In the genomic region with DNA sequence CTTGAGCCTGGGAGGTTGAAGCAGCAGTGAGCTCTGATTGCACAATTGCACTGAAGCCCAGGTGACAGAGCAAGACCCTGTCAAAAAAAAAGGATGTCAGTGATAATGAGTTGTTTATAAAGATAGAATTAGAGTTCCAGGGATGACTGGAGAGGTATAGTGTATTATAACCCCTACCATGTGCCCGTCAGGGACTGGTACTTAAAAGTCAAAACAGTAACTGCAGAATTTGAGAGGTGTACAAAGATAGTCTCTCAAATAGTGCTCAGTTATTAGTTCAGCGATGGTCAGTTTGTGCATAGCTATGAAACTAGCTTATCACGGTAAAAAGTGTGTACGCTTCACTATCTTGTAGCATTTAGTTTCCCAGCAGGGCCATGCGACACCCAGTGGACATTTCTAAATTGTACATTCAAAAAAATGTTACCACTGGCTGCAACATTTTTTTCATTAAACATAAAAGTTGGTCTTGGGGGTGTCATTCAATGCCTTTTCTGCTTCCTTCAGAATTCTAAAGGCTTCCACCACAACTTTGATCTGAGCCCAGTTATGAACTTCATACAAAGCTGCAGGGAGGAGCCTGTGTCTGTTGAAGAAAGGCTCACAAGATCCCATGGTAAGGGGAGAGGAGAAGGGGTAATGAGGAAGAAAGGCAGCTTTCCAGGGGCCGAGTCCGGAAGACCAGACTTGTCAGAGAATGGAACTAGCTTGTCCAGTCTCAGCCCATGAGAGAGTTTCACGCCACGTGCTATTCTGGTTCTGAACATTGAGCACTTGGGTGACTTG, we compare ENCODE assay signal across 9 cellular contexts. TPM values are rescaled to one million over a fixed set of nuclear protein-coding genes. Genes with fewer than 3 reads are reported as not detected.
DNase-seq lines count a peak whose midpoint lies in the region; ATAC-seq lines count a peak whose summit lies in the region.
"Had no signal": no experiment of that assay in that cellular context is flagged by ENCODE, and none has a peak within 500 bp of the region (broad histone marks: within the 10 kb centered on the region; RNA-seq: fewer than 3 reads in every experiment).

No MANE protein-coding gene starts in this region.

- H3K27ac ChIP-seq in KOPT-K1 (ENCODE audit: low read depth, low read length, poor library complexity, severe bottlenecking), result peak overlapping the region; percentile 65

- peak; percentile 23 for DNase-seq in DMS 273 (lab: John Stamatoyannopoulos, UW; ENCODE audit: unreplicated experiment)
- no peak for DNase-seq in DMS 273 treated with DMSO at 0.1 percent for 48 hours (lab: John Stamatoyannopoulos, UW)
- peak; percentile 31 for DNase-seq in astrocyte of the hippocampus (ENCODE audit: low read depth, low spot score)
- DNase-seq in myocyte (ENCODE audit: low read depth), result peak; percentile 42
- DNase-seq in NCI-H146 treated with DMSO at 0.1 percent for 48 hours (lab: John Stamatoyannopoulos, UW; ENCODE audit: unreplicated experiment), result no peak

- H3K36me3 ChIP-seq in KOPT-K1 (ENCODE audit: insufficient read depth, low read length), result no peaks in the 10 kb centered on the region

- ATAC-seq in GM19324 (IDR thresholded peaks at IDR 0.05; ENCODE audit: low FRiP score, unreplicated experiment), result no peak
- ATAC-seq in HG02571 (IDR thresholded peaks at IDR 0.05; ENCODE audit: unreplicated experiment), result no peak

- H3K9me3 ChIP-seq in KOPT-K1 (ENCODE audit: insufficient read depth, low read length, poor library complexity, severe bottlenecking), result no peaks in the 10 kb centered on the region

RNA-seq across cellular contexts. Expression of a gene that starts 9.2 kb away (rescaled TPM):
- total RNA-seq in myocyte, result 12.0 and 14.4 TPM in 2 replicates
- polyA plus RNA-seq in myocyte (2012), result 16.3 TPM
- total RNA-seq: T-helper 2 cell treated with Interferon-gamma antibody and Interleukin-4, amounts not matched to agents 100 ng/mL and 5 ng/mL, for 36 hours had no signal

Comparison
In these comparisons a context has a peak if more than half of its experiments do, and no peak if none do; other contexts are left out.
1. DNase-seq: peak in DMS 273 (single experiment), astrocyte of the hippocampus (single experiment) and myocyte (single experiment); none in DMS 273 treated with DMSO at 0.1 percent for 48 hours (single experiment) and NCI-H146 treated with DMSO at 0.1 percent for 48 hours (single experiment).